In the genomic region with DNA sequence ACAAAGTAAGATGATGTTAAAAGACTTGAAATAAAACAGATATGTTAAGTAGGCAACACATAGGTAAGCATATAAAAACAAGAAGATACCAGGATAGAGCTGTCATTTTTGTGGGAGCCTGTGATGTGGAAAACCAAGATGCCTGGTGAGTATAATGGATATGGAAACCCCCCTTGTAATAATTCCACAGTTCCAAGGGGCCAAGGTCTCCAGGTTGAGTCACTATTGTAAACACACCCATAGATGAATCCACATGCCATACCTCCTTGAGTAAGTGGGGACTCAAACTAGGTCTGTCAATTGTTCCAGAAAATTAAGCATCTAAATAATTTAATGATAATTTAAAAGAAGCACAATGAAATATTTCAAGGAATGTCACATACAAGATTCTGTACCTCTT, we compare ENCODE assay signal across 26 cellular contexts. TPM values are rescaled to one million over a fixed set of nuclear protein-coding genes. Genes with fewer than 3 reads are reported as not detected.
DNase-seq lines count a peak whose midpoint lies in the region; ATAC-seq, FAIRE-seq and TF ChIP-seq lines count a peak whose summit lies in the region.
"Had no signal": no experiment of that assay in that cellular context is flagged by ENCODE, and none has a peak within 500 bp of the region (broad histone marks: within the 10 kb centered on the region; RNA-seq: fewer than 3 reads in every experiment).

No MANE protein-coding gene starts in this region.

- no peak overlapping the region for H3K4me3 ChIP-seq in esophagus muscularis mucosa
- H3K4me3 ChIP-seq in gastrocnemius medialis = no peak overlapping the region
- H3K4me3 ChIP-seq: body of pancreas, colonic mucosa, heart left ventricle, tibial nerve had no signal

- peak; percentile 58 for DNase-seq in EL
- peak; percentile 53 for DNase-seq in RCC 7860 (ENCODE audit: low spot score)
- DNase-seq in esophagus muscularis mucosa (ENCODE audit: extremely low spot score) = no peak
- DNase-seq in gastrocnemius medialis = no peak
- DNase-seq in RKO (ENCODE audit: low spot score) = no peak
- no peak for DNase-seq in HK-2 (ENCODE audit: unreplicated experiment)
- DNase-seq in GF-D8 (lab: John Stamatoyannopoulos, UW) = no peak
- DNase-seq: activated CD8-positive, alpha-beta memory T cell treated with anti-CD3 and anti-CD28 coated beads, Interleukin-2, amount 50 U/mL, for 48 hours; activated naive CD8-positive, alpha-beta T cell treated with anti-CD3 and anti-CD28 coated beads for 36 hours; AML-193; body of pancreas; CD8-positive, alpha-beta memory T cell; colonic mucosa; endodermal cell; heart left ventricle; NCI-H1092; NCI-H2029 treated with DMSO at 0.1 percent for 48 hours; stimulated activated CD4-positive, alpha-beta T cell treated with anti-CD3 and anti-CD28 coated beads, Interleukin-4, amount 100 ng/mL, for 24 hours; stimulated activated naive CD8-positive, alpha-beta T cell treated with anti-CD3 and anti-CD28 coated beads, Interleukin-15, Interleukin-2, amounts not matched to agents 100 U/mL and 50 U/mL, for 24 hours; T-helper 2 cell had no signal

- H3K27ac ChIP-seq in esophagus muscularis mucosa (replicated peaks in 1 of 4) = peak overlapping the region; percentile 20 to 48 (median 40)
- H3K27ac ChIP-seq in gastrocnemius medialis = peak overlapping the region in 3 of 4 donors; percentile 22 to 37 (median 28)
- H3K27ac ChIP-seq: body of pancreas, colonic mucosa, KMS-11, VCaP had no signal

- TF ChIP-seq EP300 in esophagus muscularis mucosa (IDR thresholded peaks at IDR 0.05) = no peak

- no peaks in the 10 kb centered on the region for H3K9me3 ChIP-seq in esophagus muscularis mucosa
- no peaks in the 10 kb centered on the region for H3K9me3 ChIP-seq in gastrocnemius medialis
- H3K9me3 ChIP-seq: body of pancreas, colonic mucosa, heart left ventricle, tibial nerve had no signal

- FAIRE-seq in RCC 7860 (lab: Jason Lieb, UNC) = peak; percentile 53

- H3K36me3 ChIP-seq in esophagus muscularis mucosa = peaks cover 12 to 42% (median 22%) of the 10 kb centered on the region in 4 donors
- H3K36me3 ChIP-seq in gastrocnemius medialis = peaks cover 0 to 5% of the 10 kb centered on the region in 2 donors
- H3K36me3 ChIP-seq: colonic mucosa had no signal

- intact Hi-C loops in esophagus muscularis mucosa (cut with DNase I) (no loop called here), gastrocnemius medialis (cut with DNase I; ENCODE audit: low total_unique reads) (no loop called here)

- H3K27me3 ChIP-seq in esophagus muscularis mucosa = no peaks in the 10 kb centered on the region
- H3K27me3 ChIP-seq in gastrocnemius medialis = no peaks in the 10 kb centered on the region
- H3K27me3 ChIP-seq: body of pancreas, colonic mucosa, heart left ventricle, tibial nerve had no signal

- TF ChIP-seq POLR2A in esophagus muscularis mucosa (IDR thresholded peaks at IDR 0.05; ENCODE audit: low read depth) = no peak
- no peak for TF ChIP-seq POLR2A in gastrocnemius medialis (IDR thresholded peaks at IDR 0.05)

- no peak for ATAC-seq in gastrocnemius medialis
- ATAC-seq in HG02678 (IDR thresholded peaks at IDR 0.05; ENCODE audit: unreplicated experiment) = no peak
- ATAC-seq: body of pancreas; HCT116; heart left ventricle; left lobe of liver; stimulated activated naive CD8-positive, alpha-beta T cell treated with anti-CD3 and anti-CD28 coated beads, Interleukin-15, Interleukin-2, amounts not matched to agents 100 U/mL and 50 U/mL, for 24 hours had no signal

- in situ Hi-C loops in gastrocnemius medialis (cut with MboI; ENCODE audit: low sequenced_read_pairs in 4 of 4) = no loop called here

- H3K4me1 ChIP-seq in esophagus muscularis mucosa (peaks cover 85 to 100% (median 91%) of the 10 kb centered on the region in 4 donors), gastrocnemius medialis (peaks cover 18 to 23% of the 10 kb centered on the region in 2 donors)
- H3K4me1 ChIP-seq: body of pancreas, colonic mucosa had no signal

- TF ChIP-seq CTCF in esophagus muscularis mucosa (IDR thresholded peaks at IDR 0.05) (no peak), gastrocnemius medialis (IDR thresholded peaks at IDR 0.05 in 4 of 5, conservative IDR thresholded peaks at IDR 0.05 in 1 of 5) (no peak)

RNA-seq across cellular contexts. Expression of gene CAV1, which starts 15.9 kb away (rescaled TPM):
- 100 to 1,000 TPM; 434 to 638 (median 591) TPM for total RNA-seq in esophagus muscularis mucosa
- 10 to 100 TPM; 64.7 to 87.8 (median 71.2) TPM for total RNA-seq in gastrocnemius medialis

RNA-seq across cellular contexts. Expression of gene CAV2, which starts 41.2 kb away (rescaled TPM):
- total RNA-seq in esophagus muscularis mucosa (100 to 1,000 TPM; 125 to 148 (median 129) TPM), gastrocnemius medialis (10 to 100 TPM; 12.7 to 26.2 (median 14.9) TPM)
- total RNA-seq: activated naive CD8-positive, alpha-beta T cell treated with anti-CD3 and anti-CD28 coated beads for 36 hours; CD8-positive, alpha-beta memory T cell had no signal

Comparison
In these comparisons a context has a peak if more than half of its experiments do, and no peak if none do; other contexts are left out.
1. DNase-seq: peak in EL (single experiment) and RCC 7860 (single experiment); none in esophagus muscularis mucosa (single experiment), gastrocnemius medialis (0 of 2), RKO (single experiment), HK-2 (single experiment) and GF-D8 (single experiment).
2. RNA of gene CAV1, which starts 15.9 kb away (total RNA-seq): 434 to 638 TPM in esophagus muscularis mucosa; 64.7 to 87.8 TPM in gastrocnemius medialis; every median in the first group is over 4 times any median in the second.
3. RNA of gene CAV2, which starts 41.2 kb away (total RNA-seq): 125 to 148 TPM in esophagus muscularis mucosa; 12.7 to 26.2 TPM in gastrocnemius medialis; every median in the first group is over 4 times any median in the second.